9 cellular contexts compared by ENCODE assay signal in the genomic region with DNA sequence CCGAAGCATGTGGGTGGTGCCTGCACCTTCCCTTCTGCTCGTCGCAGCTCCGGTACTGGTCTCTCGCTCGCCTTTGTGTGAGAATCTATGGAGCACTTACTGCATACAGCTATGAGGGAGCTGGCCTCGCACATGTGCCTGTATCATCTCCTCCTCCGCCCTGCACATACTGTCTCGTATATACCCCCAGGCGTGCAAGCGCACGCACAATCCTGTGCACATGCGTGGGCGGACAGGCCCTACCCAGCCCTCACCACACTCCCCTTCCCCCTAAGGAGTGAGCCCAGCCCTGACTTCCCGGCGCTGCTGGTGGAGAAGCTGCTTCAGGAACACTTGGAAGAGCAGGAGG. TPM values are rescaled to one million over a fixed set of nuclear protein-coding genes. Genes with fewer than 3 reads are reported as not detected.
DNase-seq lines count a peak whose midpoint lies in the region; ATAC-seq and TF ChIP-seq lines count a peak whose summit lies in the region.
"Had no signal": no experiment of that assay in that cellular context is flagged by ENCODE, and none has a peak within 500 bp of the region (broad histone marks: within the 10 kb centered on the region; RNA-seq: fewer than 3 reads in every experiment).

No MANE protein-coding gene starts in this region.

- H2AFZ ChIP-seq in fibroblast of lung (ENCODE audit: low read length), result no peak overlapping the region

- H3K27ac Mint-ChIP-seq in osteocyte (ENCODE audit: unreplicated experiment), result no peak overlapping the region

- H3K27me3 ChIP-seq in Peyer's patch (no peaks in the 10 kb centered on the region), fibroblast of lung (ENCODE audit: control insufficient read depth, insufficient read depth, low read length) (no peaks in the 10 kb centered on the region)

- H3K9me3 ChIP-seq in Peyer's patch, result no peaks in the 10 kb centered on the region
- no peaks in the 10 kb centered on the region for H3K9me3 ChIP-seq in fibroblast of lung (ENCODE audit: control insufficient read depth, insufficient read depth, low read depth, low read length)

- H3K4me1 Mint-ChIP-seq in osteocyte (ENCODE audit: unreplicated experiment), result peaks cover 31% of the 10 kb centered on the region

- no peak overlapping the region for H3K4me3 Mint-ChIP-seq in osteocyte (ENCODE audit: unreplicated experiment)

- H3K4me3 ChIP-seq in Peyer's patch (peak overlapping the region in 3 of 4 donors; percentile 52 to 56 (median 52)), fibroblast of lung (replicated peaks in 1 of 4; ENCODE audit: control extremely low read depth in 1 of 4, insufficient read depth in 1 of 4, low read depth in 3 of 4, low read length in 4 of 4) (peak overlapping the region in 3 of 4 experiments; percentile 2 to 28 (median 27)), skeletal muscle cell (ENCODE audit: low read depth, low read length) (peak overlapping the region; percentile 17)

- no peak for TF ChIP-seq POLR2A in Peyer's patch (IDR thresholded peaks at IDR 0.05)

- no peak for TF ChIP-seq CTCF in Peyer's patch (IDR thresholded peaks at IDR 0.05)
- no peak for TF ChIP-seq CTCF in fibroblast of lung (conservative IDR thresholded peaks at IDR 0.05 in 1 of 2, IDR thresholded peaks at IDR 0.05 in 1 of 2; ENCODE audit: low read depth in 1 of 2, low read length in 2 of 2)
- no peak for TF ChIP-seq CTCF in osteocyte (IDR thresholded peaks at IDR 0.05)

- H3K4me1 ChIP-seq in Peyer's patch, result peaks cover 7 to 26% (median 12%) of the 10 kb centered on the region in 4 donors
- peaks cover 13% of the 10 kb centered on the region for H3K4me1 ChIP-seq in fibroblast of lung (ENCODE audit: control insufficient read depth, extremely low read depth, insufficient read depth, low read length)

- no peaks in the 10 kb centered on the region for H3K27me3 Mint-ChIP-seq in osteocyte (ENCODE audit: unreplicated experiment)

- H3K4me2 ChIP-seq in fibroblast of lung (ENCODE audit: extremely low read depth, insufficient read depth, low read length), result peak overlapping the region; percentile 66

- DNase-seq in Peyer's patch, result no peak
- no peak for DNase-seq in fibroblast of lung (ENCODE audit: low read depth in 2 of 2)
- no peak for DNase-seq in skeletal muscle cell (ENCODE audit: low read depth)
- no peak for DNase-seq in A172 (ENCODE audit: low spot score)
- DNase-seq in osteocyte (ENCODE audit: extremely low spot score, unreplicated experiment), result no peak
- DNase-seq: NCI-H2029 treated with DMSO at 0.1 percent for 48 hours had no signal

- H3K27ac ChIP-seq in Peyer's patch (peak overlapping the region in 2 of 4 donors; percentile 64 to 77), fibroblast of lung (ENCODE audit: insufficient read depth, low read length) (no peak overlapping the region)

- ATAC-seq in GM18873 (IDR thresholded peaks at IDR 0.05; ENCODE audit: low FRiP score, unreplicated experiment) (peak; percentile 8), HG03025 (IDR thresholded peaks at IDR 0.05; ENCODE audit: low FRiP score, unreplicated experiment) (no peak), HG02973 (IDR thresholded peaks at IDR 0.05; ENCODE audit: unreplicated experiment) (no peak)

- H3K36me3 Mint-ChIP-seq in osteocyte (ENCODE audit: unreplicated experiment), result peaks cover 14% of the 10 kb centered on the region

- no peak overlapping the region for H3K9ac ChIP-seq in fibroblast of lung (ENCODE audit: insufficient read depth, low read length)

- H3K36me3 ChIP-seq in Peyer's patch (peaks cover 0 to 38% (median 0%) of the 10 kb centered on the region in 3 donors), fibroblast of lung (ENCODE audit: control insufficient read depth, insufficient read depth, low read length) (peaks cover 14% of the 10 kb centered on the region)

- H3K79me2 ChIP-seq in fibroblast of lung (ENCODE audit: control insufficient read depth, insufficient read depth, low read length), result no peaks in the 10 kb centered on the region

- no peaks in the 10 kb centered on the region for H4K20me1 ChIP-seq in fibroblast of lung (ENCODE audit: control insufficient read depth, extremely low read depth, insufficient read depth, low read length)

- no peaks in the 10 kb centered on the region for H3K9me3 Mint-ChIP-seq in osteocyte (ENCODE audit: unreplicated experiment)

RNA-seq across cellular contexts. Expression of gene PIK3R2, which starts 8.7 kb away (rescaled TPM):
- total RNA-seq in Peyer's patch (10 to 100 TPM; 19.7 to 45.4 (median 28.2) TPM), fibroblast of lung (10.1 and 11.3 TPM in 2 replicates), osteocyte (67.2 and 68.1 TPM in 2 replicates)
- 18.4 and 29.5 TPM in 2 replicates for polyA plus RNA-seq in fibroblast of lung
- 32.6 and 45.1 TPM in 2 replicates for polyA plus RNA-seq in fibroblast of lung (2012)
- 25.4 and 35.9 TPM in 2 replicates for polyA minus RNA-seq in fibroblast of lung (ENCODE audit: low replicate concordance)
- 32.3 and 43.2 TPM in 2 replicates for total RNA-seq in A172 (2014; rRNA removed; shearing (Covaris generic))

RNA-seq across cellular contexts. Expression of gene IFI30, which starts 11.9 kb away (rescaled TPM):
- total RNA-seq in Peyer's patch, result 100 to 1,000 TPM in 1 of 4 donors, 10 to 100 TPM in 3; 54.9 to 109 (median 60.7) TPM
- total RNA-seq in fibroblast of lung, result 3.1 and 8.8 TPM in 2 replicates
- polyA plus RNA-seq in fibroblast of lung, result 15.8 and 50.9 TPM in 2 replicates
- 19.6 and 57.5 TPM in 2 replicates for polyA plus RNA-seq in fibroblast of lung (2012)
- polyA minus RNA-seq in fibroblast of lung (ENCODE audit: low replicate concordance), result 15.8 and 53.5 TPM in 2 replicates
- total RNA-seq in A172 (2014; rRNA removed; shearing (Covaris generic)), result 28.2 and 40.5 TPM in 2 replicates
- not detected in 2 replicates for total RNA-seq in osteocyte

RNA-seq across cellular contexts. Expression of gene MPV17L2, which starts 31.4 kb away (rescaled TPM):
- 10 to 100 TPM in 3 of 4 donors, 1 to 10 TPM in 1; 4.1 to 19.6 (median 16.0) TPM for total RNA-seq in Peyer's patch
- 4.1 and 4.6 TPM in 2 replicates for total RNA-seq in fibroblast of lung
- 9.4 and 16.7 TPM in 2 replicates for polyA plus RNA-seq in fibroblast of lung
- 10.2 and 18.3 TPM in 2 replicates for polyA plus RNA-seq in fibroblast of lung (2012)
- polyA minus RNA-seq in fibroblast of lung (ENCODE audit: low replicate concordance), result 25.6 and 48.3 TPM in 2 replicates
- total RNA-seq in A172 (2014; rRNA removed; shearing (Covaris generic)), result 17.1 and 40.0 TPM in 2 replicates
- total RNA-seq in osteocyte, result 11.6 and 12.7 TPM in 2 replicates

RNA-seq across cellular contexts. Expression of gene RAB3A, which starts 42.2 kb away (rescaled TPM):
- total RNA-seq in Peyer's patch (1 to 10 TPM in 3 of 4 donors, not detected in 1; 6.1 to 9.5 (median 8.3) TPM), fibroblast of lung (0.77 and 2.0 TPM in 2 replicates), osteocyte (2.9 and 3.2 TPM in 2 replicates)
- 3.6 and 10.1 TPM in 2 replicates for polyA plus RNA-seq in fibroblast of lung
- polyA plus RNA-seq in fibroblast of lung (2012), result 4.7 and 10.5 TPM in 2 replicates
- 17.8 and 47.5 TPM in 2 replicates for polyA minus RNA-seq in fibroblast of lung (ENCODE audit: low replicate concordance)
- 0.26 and 2.6 TPM in 2 replicates for total RNA-seq in A172 (2014; rRNA removed; shearing (Covaris generic))
